ENCODE assay signal across 13 cellular contexts in the genomic region with DNA sequence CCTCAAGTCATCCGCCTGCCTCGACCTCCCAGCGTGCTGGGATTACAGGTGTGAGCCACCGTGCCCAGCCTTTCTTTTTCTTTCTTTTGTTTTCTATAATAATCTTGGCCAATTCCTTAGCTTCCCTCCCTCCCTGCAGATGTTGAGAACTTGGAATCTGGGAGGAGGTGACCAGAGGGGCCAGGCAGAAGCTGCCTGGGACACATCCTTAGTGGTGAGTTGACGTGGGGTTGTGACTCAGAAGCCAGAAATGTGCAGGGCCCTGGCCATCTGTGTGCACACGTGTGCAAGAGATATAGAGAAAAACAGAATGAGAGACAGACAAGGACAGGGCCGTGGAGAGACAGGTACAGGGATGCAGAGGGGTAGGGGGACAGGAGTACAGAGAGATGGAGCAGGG.
DNase-seq lines count a peak whose midpoint lies in the region; ATAC-seq and TF ChIP-seq lines count a peak whose summit lies in the region.
"Had no signal": no experiment of that assay in that cellular context is flagged by ENCODE, and none has a peak within 500 bp of the region (broad histone marks: within the 10 kb centered on the region; RNA-seq: fewer than 3 reads in every experiment).

No MANE protein-coding gene starts in this region.

- H3K4me3 ChIP-seq in BJ (ENCODE audit: low read depth, low read length): no peak overlapping the region
- no peak overlapping the region for H3K4me3 ChIP-seq in astrocyte of the cerebellum (ENCODE audit: low read depth, low read length)
- H3K4me3 ChIP-seq in mesendoderm (ENCODE audit: low read length): no peak overlapping the region
- H3K4me3 ChIP-seq: right lobe of liver had no signal

- no peak overlapping the region for H3K18ac ChIP-seq in mesendoderm (ENCODE audit: low read length)

- no peak for ATAC-seq in memory B cell (ENCODE audit: low read depth)
- no peak for ATAC-seq in GM21390 (IDR thresholded peaks at IDR 0.05; ENCODE audit: unreplicated experiment)
- ATAC-seq: activated T-cell treated with anti-CD3 and anti-CD28 coated beads, Interleukin-2, amount 50 U/mL, for 72 hours; left colon; right lobe of liver had no signal

- H3K9me3 Mint-ChIP-seq in memory B cell: no peaks in the 10 kb centered on the region
- H3K9me3 Mint-ChIP-seq: activated T-cell treated with anti-CD3 and anti-CD28 coated beads, Interleukin-2, amount 50 U/mL, for 72 hours had no signal

- CTCF ChIA-PET in BJ (lab: Yijun Ruan, JAX): interaction anchor here (0.7 to 0.9 kb wide), 2 partner anchors 63 to 154 kb away, joined by 3 read pairs; no protein-coding TSS in a partner anchor

- H3K36me3 Mint-ChIP-seq in memory B cell: peaks cover 11% of the 10 kb centered on the region

- H3K4ac ChIP-seq in mesendoderm (ENCODE audit: low read depth, low read length): no peak overlapping the region

- peaks cover 3% of the 10 kb centered on the region for H3K79me1 ChIP-seq in mesendoderm (ENCODE audit: low read length)

- no peak overlapping the region for H3K27ac ChIP-seq in mesendoderm (ENCODE audit: low read depth, low read length)
- H3K27ac ChIP-seq: right lobe of liver had no signal

- H3K56ac ChIP-seq in mesendoderm (ENCODE audit: low read length): no peak overlapping the region

- no peak overlapping the region for H2AK5ac ChIP-seq in mesendoderm (ENCODE audit: low read length)

- H3K27me3 Mint-ChIP-seq in memory B cell: no peaks in the 10 kb centered on the region

- no peak overlapping the region for H2BK15ac ChIP-seq in mesendoderm (replicated peaks; ENCODE audit: low read depth)

- no peak overlapping the region for H2BK120ac ChIP-seq in mesendoderm (ENCODE audit: low read depth, low read length)

- in situ Hi-C loops in astrocyte of the cerebellum (cut with HindIII; ENCODE audit: low sequenced_read_pairs): loop anchor here (5.0 kb wide), 1 partner anchor 99 kb away; no protein-coding TSS in a partner anchor

- H3K36me3 ChIP-seq in BJ (ENCODE audit: control insufficient read depth, insufficient read depth, low read length) (no peaks in the 10 kb centered on the region), mesendoderm (ENCODE audit: control insufficient read depth, insufficient read depth, low read length) (no peaks in the 10 kb centered on the region)
- H3K36me3 ChIP-seq: right lobe of liver had no signal

- TF ChIP-seq CTCF in BJ (IDR thresholded peaks at IDR 0.05; ENCODE audit: insufficient read depth, low read depth, low read length) (no peak), astrocyte of the cerebellum (IDR thresholded peaks at IDR 0.05; ENCODE audit: low read depth, low read length, missing control alignments) (no peak), GM10266 (IDR thresholded peaks at IDR 0.05; ENCODE audit: control insufficient read depth, insufficient read depth, low read depth, missing control alignments) (no peak)

- peak overlapping the region; percentile 36 for H3K27ac Mint-ChIP-seq in memory B cell
- H3K27ac Mint-ChIP-seq: activated T-cell treated with anti-CD3 and anti-CD28 coated beads, Interleukin-2, amount 50 U/mL, for 72 hours had no signal

- H3K23ac ChIP-seq in mesendoderm (ENCODE audit: low read length): no peak overlapping the region

- H3K4me1 Mint-ChIP-seq in memory B cell: peaks cover 24% of the 10 kb centered on the region

- POLR2A ChIA-PET in BJ (lab: Charles Lee): interaction anchor here (0.8 kb wide), 1 partner anchor 12 kb away, joined by 3 read pairs; no protein-coding TSS in a partner anchor

- no CpG with 5 or more reads among the region's 7 CpGs for WGBS in mesendoderm (ENCODE audit: extremely low coverage, insufficient coverage, low lambda C conversion rate)

- DNase-seq in BJ (ENCODE audit: low read depth) (peak; percentile 54), HS-5 (ENCODE audit: low read depth) (peak; percentile 85), astrocyte of the cerebellum (ENCODE audit: low read depth) (peak; percentile 28), memory B cell (ENCODE audit: low spot score in 2 of 2) (no peak), mesendoderm (no peak), GM10266 (ENCODE audit: extremely low spot score) (no peak), MV-4-11 (lab: John Stamatoyannopoulos, UW) (no peak)
- DNase-seq: activated T-cell treated with anti-CD3 and anti-CD28 coated beads, Interleukin-2, amount 50 U/mL, for 72 hours; effector memory CD4-positive, alpha-beta T cell; left colon; NCI-H446 treated with DMSO at 0.1 percent for 48 hours; right lobe of liver had no signal

- H3K4me1 ChIP-seq in mesendoderm (ENCODE audit: control insufficient read depth, low read depth, low read length): no peaks in the 10 kb centered on the region
- H3K4me1 ChIP-seq: right lobe of liver had no signal

- no peak overlapping the region for H3K4me3 Mint-ChIP-seq in memory B cell
- H3K4me3 Mint-ChIP-seq: activated T-cell treated with anti-CD3 and anti-CD28 coated beads, Interleukin-2, amount 50 U/mL, for 72 hours had no signal

- no peak overlapping the region for H4K5ac ChIP-seq in mesendoderm (ENCODE audit: low read length)

- H3K9ac ChIP-seq in mesendoderm (ENCODE audit: low read length): no peak overlapping the region

- H2BK5ac ChIP-seq in mesendoderm (ENCODE audit: low read length): no peak overlapping the region

- no peaks in the 10 kb centered on the region for H3K27me3 ChIP-seq in BJ (ENCODE audit: control insufficient read depth, insufficient read depth, low read length)
- H3K27me3 ChIP-seq in mesendoderm (ENCODE audit: insufficient read depth, low read length, poor library complexity): no peaks in the 10 kb centered on the region
- H3K27me3 ChIP-seq: right lobe of liver had no signal

- no peak overlapping the region for H3K4me2 ChIP-seq in mesendoderm (ENCODE audit: low read length)

- no peak overlapping the region for H4K8ac ChIP-seq in mesendoderm (ENCODE audit: low read depth, low read length)

- no peaks in the 10 kb centered on the region for H3K79me2 ChIP-seq in mesendoderm (ENCODE audit: control insufficient read depth, insufficient read depth, low read length)

Comparison
In these comparisons a context has a peak if more than half of its experiments do, and no peak if none do; other contexts are left out.
1. DNase-seq: peak in BJ (single experiment), HS-5 (single experiment) and astrocyte of the cerebellum (single experiment); none in memory B cell (0 of 2), mesendoderm (single experiment), GM10266 (single experiment) and MV-4-11 (single experiment).